ENCODE assay signal across 1 cellular context in genomic region chr10:119030421-119031250, GRCh38.
TF ChIP-seq lines count a peak whose summit lies in the region.

No MANE protein-coding gene starts in this region.

TF ChIP-seq in WTC11, 78 proteins besides CTCF, POLR2A, EP300 and RAD21 (continued from another document):
- TF ChIP-seq, protein P1, sequence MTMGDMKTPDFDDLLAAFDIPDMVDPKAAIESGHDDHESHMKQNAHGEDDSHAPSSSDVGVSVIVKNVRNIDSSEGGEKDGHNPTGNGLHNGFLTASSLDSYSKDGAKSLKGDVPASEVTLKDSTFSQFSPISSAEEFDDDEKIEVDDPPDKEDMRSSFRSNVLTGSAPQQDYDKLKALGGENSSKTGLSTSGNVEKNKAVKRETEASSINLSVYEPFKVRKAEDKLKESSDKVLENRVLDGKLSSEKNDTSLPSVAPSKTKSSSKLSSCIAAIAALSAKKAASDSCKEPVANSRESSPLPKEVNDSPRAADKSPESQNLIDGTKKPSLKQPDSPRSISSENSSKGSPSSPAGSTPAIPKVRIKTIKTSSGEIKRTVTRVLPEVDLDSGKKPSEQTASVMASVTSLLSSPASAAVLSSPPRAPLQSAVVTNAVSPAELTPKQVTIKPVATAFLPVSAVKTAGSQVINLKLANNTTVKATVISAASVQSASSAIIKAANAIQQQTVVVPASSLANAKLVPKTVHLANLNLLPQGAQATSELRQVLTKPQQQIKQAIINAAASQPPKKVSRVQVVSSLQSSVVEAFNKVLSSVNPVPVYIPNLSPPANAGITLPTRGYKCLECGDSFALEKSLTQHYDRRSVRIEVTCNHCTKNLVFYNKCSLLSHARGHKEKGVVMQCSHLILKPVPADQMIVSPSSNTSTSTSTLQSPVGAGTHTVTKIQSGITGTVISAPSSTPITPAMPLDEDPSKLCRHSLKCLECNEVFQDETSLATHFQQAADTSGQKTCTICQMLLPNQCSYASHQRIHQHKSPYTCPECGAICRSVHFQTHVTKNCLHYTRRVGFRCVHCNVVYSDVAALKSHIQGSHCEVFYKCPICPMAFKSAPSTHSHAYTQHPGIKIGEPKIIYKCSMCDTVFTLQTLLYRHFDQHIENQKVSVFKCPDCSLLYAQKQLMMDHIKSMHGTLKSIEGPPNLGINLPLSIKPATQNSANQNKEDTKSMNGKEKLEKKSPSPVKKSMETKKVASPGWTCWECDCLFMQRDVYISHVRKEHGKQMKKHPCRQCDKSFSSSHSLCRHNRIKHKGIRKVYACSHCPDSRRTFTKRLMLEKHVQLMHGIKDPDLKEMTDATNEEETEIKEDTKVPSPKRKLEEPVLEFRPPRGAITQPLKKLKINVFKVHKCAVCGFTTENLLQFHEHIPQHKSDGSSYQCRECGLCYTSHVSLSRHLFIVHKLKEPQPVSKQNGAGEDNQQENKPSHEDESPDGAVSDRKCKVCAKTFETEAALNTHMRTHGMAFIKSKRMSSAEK (CRISPR knock-in tag; IDR thresholded peaks at IDR 0.05; ENCODE audit: borderline replicate concordance): peak; percentile 69; the same call in 1 of the 2 replicates
- TF ChIP-seq OVOL2 (CRISPR knock-in tag; IDR thresholded peaks at IDR 0.05; ENCODE audit: borderline replicate concordance): no peak
- TF ChIP-seq ESRRA (CRISPR knock-in tag; IDR thresholded peaks at IDR 0.05; ENCODE audit: borderline replicate concordance): peak; percentile 49; the same call in 1 of the 2 replicates
- TF ChIP-seq, protein P2, sequence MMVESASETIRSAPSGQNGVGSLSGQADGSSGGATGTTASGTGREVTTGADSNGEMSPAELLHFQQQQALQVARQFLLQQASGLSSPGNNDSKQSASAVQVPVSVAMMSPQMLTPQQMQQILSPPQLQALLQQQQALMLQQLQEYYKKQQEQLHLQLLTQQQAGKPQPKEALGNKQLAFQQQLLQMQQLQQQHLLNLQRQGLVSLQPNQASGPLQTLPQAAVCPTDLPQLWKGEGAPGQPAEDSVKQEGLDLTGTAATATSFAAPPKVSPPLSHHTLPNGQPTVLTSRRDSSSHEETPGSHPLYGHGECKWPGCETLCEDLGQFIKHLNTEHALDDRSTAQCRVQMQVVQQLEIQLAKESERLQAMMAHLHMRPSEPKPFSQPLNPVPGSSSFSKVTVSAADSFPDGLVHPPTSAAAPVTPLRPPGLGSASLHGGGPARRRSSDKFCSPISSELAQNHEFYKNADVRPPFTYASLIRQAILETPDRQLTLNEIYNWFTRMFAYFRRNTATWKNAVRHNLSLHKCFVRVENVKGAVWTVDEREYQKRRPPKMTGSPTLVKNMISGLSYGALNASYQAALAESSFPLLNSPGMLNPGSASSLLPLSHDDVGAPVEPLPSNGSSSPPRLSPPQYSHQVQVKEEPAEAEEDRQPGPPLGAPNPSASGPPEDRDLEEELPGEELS (CRISPR knock-in tag; IDR thresholded peaks at IDR 0.05): peak; percentile 50; the same call in 1 of the 2 replicates
- TF ChIP-seq, protein P3, sequence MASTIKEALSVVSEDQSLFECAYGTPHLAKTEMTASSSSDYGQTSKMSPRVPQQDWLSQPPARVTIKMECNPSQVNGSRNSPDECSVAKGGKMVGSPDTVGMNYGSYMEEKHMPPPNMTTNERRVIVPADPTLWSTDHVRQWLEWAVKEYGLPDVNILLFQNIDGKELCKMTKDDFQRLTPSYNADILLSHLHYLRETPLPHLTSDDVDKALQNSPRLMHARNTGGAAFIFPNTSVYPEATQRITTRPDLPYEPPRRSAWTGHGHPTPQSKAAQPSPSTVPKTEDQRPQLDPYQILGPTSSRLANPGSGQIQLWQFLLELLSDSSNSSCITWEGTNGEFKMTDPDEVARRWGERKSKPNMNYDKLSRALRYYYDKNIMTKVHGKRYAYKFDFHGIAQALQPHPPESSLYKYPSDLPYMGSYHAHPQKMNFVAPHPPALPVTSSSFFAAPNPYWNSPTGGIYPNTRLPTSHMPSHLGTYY (CRISPR knock-in tag; IDR thresholded peaks at IDR 0.05): peak; percentile 68; the same call in 1 of the 2 replicates
- TF ChIP-seq ZNF425 (CRISPR knock-in tag; conservative IDR thresholded peaks at IDR 0.05): 0 out of 2 replicates have a peak, but pooled peaks have one; percentile 40
- peak; percentile 25; the same call in 1 of the 2 replicates for TF ChIP-seq GABPB1 (CRISPR knock-in tag; IDR thresholded peaks at IDR 0.05)
- TF ChIP-seq ZBTB43 (CRISPR knock-in tag; IDR thresholded peaks at IDR 0.05): no peak
- TF ChIP-seq, protein P4, sequence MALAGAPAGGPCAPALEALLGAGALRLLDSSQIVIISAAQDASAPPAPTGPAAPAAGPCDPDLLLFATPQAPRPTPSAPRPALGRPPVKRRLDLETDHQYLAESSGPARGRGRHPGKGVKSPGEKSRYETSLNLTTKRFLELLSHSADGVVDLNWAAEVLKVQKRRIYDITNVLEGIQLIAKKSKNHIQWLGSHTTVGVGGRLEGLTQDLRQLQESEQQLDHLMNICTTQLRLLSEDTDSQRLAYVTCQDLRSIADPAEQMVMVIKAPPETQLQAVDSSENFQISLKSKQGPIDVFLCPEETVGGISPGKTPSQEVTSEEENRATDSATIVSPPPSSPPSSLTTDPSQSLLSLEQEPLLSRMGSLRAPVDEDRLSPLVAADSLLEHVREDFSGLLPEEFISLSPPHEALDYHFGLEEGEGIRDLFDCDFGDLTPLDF (CRISPR knock-in tag; IDR thresholded peaks at IDR 0.05): 0 out of 2 replicates have a peak, but pooled peaks have one; percentile 29
- peak; percentile 58; the same call in 1 of the 2 replicates for TF ChIP-seq FOXK1 (CRISPR knock-in tag; IDR thresholded peaks at IDR 0.05)
- TF ChIP-seq, protein P5, sequence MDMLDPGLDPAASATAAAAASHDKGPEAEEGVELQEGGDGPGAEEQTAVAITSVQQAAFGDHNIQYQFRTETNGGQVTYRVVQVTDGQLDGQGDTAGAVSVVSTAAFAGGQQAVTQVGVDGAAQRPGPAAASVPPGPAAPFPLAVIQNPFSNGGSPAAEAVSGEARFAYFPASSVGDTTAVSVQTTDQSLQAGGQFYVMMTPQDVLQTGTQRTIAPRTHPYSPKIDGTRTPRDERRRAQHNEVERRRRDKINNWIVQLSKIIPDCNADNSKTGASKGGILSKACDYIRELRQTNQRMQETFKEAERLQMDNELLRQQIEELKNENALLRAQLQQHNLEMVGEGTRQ (CRISPR knock-in tag; IDR thresholded peaks at IDR 0.05): peak; percentile 35
- TF ChIP-seq, protein P6, sequence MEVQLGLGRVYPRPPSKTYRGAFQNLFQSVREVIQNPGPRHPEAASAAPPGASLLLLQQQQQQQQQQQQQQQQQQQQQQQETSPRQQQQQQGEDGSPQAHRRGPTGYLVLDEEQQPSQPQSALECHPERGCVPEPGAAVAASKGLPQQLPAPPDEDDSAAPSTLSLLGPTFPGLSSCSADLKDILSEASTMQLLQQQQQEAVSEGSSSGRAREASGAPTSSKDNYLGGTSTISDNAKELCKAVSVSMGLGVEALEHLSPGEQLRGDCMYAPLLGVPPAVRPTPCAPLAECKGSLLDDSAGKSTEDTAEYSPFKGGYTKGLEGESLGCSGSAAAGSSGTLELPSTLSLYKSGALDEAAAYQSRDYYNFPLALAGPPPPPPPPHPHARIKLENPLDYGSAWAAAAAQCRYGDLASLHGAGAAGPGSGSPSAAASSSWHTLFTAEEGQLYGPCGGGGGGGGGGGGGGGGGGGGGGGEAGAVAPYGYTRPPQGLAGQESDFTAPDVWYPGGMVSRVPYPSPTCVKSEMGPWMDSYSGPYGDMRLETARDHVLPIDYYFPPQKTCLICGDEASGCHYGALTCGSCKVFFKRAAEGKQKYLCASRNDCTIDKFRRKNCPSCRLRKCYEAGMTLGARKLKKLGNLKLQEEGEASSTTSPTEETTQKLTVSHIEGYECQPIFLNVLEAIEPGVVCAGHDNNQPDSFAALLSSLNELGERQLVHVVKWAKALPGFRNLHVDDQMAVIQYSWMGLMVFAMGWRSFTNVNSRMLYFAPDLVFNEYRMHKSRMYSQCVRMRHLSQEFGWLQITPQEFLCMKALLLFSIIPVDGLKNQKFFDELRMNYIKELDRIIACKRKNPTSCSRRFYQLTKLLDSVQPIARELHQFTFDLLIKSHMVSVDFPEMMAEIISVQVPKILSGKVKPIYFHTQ (CRISPR knock-in tag; IDR thresholded peaks at IDR 0.05): peak; percentile 14; the same call in 1 of the 2 replicates
- TF ChIP-seq ETV6 (CRISPR knock-in tag; IDR thresholded peaks at IDR 0.05): peak; percentile 88
- TF ChIP-seq EMX1 (CRISPR knock-in tag; IDR thresholded peaks at IDR 0.05): peak; percentile 83; the same call in 1 of the 2 replicates
- peak; percentile 45; the same call in 1 of the 2 replicates for TF ChIP-seq NFATC4 (CRISPR knock-in tag; IDR thresholded peaks at IDR 0.05)
- 0 out of 2 replicates have a peak, but pooled peaks have one; percentile 34 for TF ChIP-seq CREM (CRISPR knock-in tag; IDR thresholded peaks at IDR 0.05)
- TF ChIP-seq, protein P7, sequence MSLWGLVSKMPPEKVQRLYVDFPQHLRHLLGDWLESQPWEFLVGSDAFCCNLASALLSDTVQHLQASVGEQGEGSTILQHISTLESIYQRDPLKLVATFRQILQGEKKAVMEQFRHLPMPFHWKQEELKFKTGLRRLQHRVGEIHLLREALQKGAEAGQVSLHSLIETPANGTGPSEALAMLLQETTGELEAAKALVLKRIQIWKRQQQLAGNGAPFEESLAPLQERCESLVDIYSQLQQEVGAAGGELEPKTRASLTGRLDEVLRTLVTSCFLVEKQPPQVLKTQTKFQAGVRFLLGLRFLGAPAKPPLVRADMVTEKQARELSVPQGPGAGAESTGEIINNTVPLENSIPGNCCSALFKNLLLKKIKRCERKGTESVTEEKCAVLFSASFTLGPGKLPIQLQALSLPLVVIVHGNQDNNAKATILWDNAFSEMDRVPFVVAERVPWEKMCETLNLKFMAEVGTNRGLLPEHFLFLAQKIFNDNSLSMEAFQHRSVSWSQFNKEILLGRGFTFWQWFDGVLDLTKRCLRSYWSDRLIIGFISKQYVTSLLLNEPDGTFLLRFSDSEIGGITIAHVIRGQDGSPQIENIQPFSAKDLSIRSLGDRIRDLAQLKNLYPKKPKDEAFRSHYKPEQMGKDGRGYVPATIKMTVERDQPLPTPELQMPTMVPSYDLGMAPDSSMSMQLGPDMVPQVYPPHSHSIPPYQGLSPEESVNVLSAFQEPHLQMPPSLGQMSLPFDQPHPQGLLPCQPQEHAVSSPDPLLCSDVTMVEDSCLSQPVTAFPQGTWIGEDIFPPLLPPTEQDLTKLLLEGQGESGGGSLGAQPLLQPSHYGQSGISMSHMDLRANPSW (CRISPR knock-in tag; conservative IDR thresholded peaks at IDR 0.05; ENCODE audit: low read depth): 0 out of 2 replicates have a peak, but pooled peaks have one; percentile 23
- no peak for TF ChIP-seq NFYB (CRISPR knock-in tag; conservative IDR thresholded peaks at IDR 0.05; ENCODE audit: low read depth)
- no peak for TF ChIP-seq NR1H2 (CRISPR knock-in tag; IDR thresholded peaks at IDR 0.05)
- peak; percentile 65; the same call in 1 of the 2 replicates for TF ChIP-seq FOXP1 (CRISPR knock-in tag; IDR thresholded peaks at IDR 0.05; ENCODE audit: borderline replicate concordance)
- TF ChIP-seq RELA (CRISPR knock-in tag; IDR thresholded peaks at IDR 0.05; ENCODE audit: borderline replicate concordance): no peak
- TF ChIP-seq TEAD1 (CRISPR knock-in tag; IDR thresholded peaks at IDR 0.05): 0 out of 2 replicates have a peak, but pooled peaks have one; percentile 52
- TF ChIP-seq ZNF671 (CRISPR knock-in tag; IDR thresholded peaks at IDR 0.05): 0 out of 2 replicates have a peak, but pooled peaks have one; percentile 18
